Comparison of ENCODE assay signal across 19 cellular contexts in the genomic region with DNA sequence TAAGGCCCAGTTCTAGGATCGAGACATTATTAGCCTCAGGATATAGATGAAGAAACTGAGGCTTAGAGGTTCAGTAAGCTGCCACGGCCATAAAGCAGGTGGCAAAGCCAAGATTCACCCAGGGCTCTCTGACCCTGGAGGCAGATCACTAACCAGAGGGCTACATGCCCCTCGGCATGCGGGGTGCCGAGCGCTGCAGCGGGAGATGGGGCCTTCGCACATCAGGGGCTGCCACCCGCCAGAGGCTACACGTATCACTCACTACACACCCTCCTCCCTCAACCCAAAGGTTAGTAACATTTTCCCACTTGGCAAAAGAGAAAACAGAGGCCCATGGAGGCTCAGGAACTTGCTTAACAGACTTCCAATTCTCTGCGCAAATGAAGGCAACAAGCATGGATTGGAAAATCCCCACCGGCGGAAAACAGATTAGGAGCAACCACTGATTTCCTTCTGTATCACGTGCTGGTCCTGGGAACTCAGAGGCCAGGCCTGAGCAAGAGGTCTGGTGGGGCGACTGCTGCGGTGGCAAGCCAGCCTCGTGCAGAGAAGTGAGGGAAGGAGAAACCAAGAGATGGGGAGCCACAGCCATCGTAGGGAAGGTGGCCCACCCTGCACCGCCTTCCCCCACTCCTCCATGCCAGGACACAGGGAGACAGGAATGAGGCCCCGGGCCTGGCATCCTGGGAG. TPM values are rescaled to one million over a fixed set of nuclear protein-coding genes. Genes with fewer than 3 reads are reported as not detected.
DNase-seq lines count a peak whose midpoint lies in the region; ATAC-seq and TF ChIP-seq lines count a peak whose summit lies in the region.
"Had no signal": no experiment of that assay in that cellular context is flagged by ENCODE, and none has a peak within 500 bp of the region (broad histone marks: within the 10 kb centered on the region; RNA-seq: fewer than 3 reads in every experiment).

No MANE protein-coding gene starts in this region.

- WGBS in adrenal gland, 4 donors = 92 to 96% (median 94%) methylated on average over 19 to 20 of the region's 20 CpGs

- peak overlapping the region in 3 of 11 experiments; percentile 4 to 66 (median 28); a peak in 3 of 22 replicates for H3K9ac ChIP-seq in BLaER1 treated with 17β-estradiol and CSF1 and Interleukin-3, amounts not matched to agents 10 nM and 100 nM

- peak overlapping the region in 8 of 11 experiments; percentile 74 to 100 (median 95); a peak in 14 of 22 replicates for H3K4me2 ChIP-seq in BLaER1 treated with 17β-estradiol and CSF1 and Interleukin-3, amounts not matched to agents 10 nM and 100 nM

- peak overlapping the region in 1 of 11 experiments; percentile 82; a peak in 3 of 22 replicates for H3K27ac ChIP-seq in BLaER1 treated with 17β-estradiol and CSF1 and Interleukin-3, amounts not matched to agents 10 nM and 100 nM
- peak overlapping the region in 3 of 5 donors; percentile 73 to 86 (median 79) for H3K27ac ChIP-seq in adrenal gland
- H3K27ac ChIP-seq: coronary artery, epithelial cell of prostate had no signal

- ATAC-seq in left ventricle myocardium superior = peak; percentile 11
- ATAC-seq in HG03460 (IDR thresholded peaks at IDR 0.05; ENCODE audit: unreplicated experiment) = no peak
- ATAC-seq: natural killer cell; stimulated activated naive B cell treated with anti-CD40 and anti-IgM and Interleukin-4, amounts not matched to agents 10 μg/mL and 1 μg/mL and 100 μg/mL, for 72 hours had no signal

- intact Hi-C loops in adrenal gland (cut with DNase I) = no loop called here
- intact Hi-C loops in left ventricle myocardium superior (cut with micrococcal nuclease) = no loop called here

- no peak for TF ChIP-seq POLR2A in adrenal gland (IDR thresholded peaks at IDR 0.05)

- no peaks in the 10 kb centered on the region for H3K27me3 ChIP-seq in BLaER1 treated with 17β-estradiol and CSF1 and Interleukin-3, amounts not matched to agents 10 nM and 100 nM
- H3K27me3 ChIP-seq in adrenal gland = no peaks in the 10 kb centered on the region

- no peaks in the 10 kb centered on the region for H3K9me3 ChIP-seq in BLaER1 treated with 17β-estradiol and CSF1 and Interleukin-3, amounts not matched to agents 10 nM and 100 nM (replicated peaks in 1 of 11)
- H3K9me3 ChIP-seq in adrenal gland (replicated peaks in 1 of 3) = no peaks in the 10 kb centered on the region

- peaks cover 0 to 69% (median 11%) of the 10 kb centered on the region in 11 experiments; a peak in 13 of 22 replicates for H4K20me1 ChIP-seq in BLaER1 treated with 17β-estradiol and CSF1 and Interleukin-3, amounts not matched to agents 10 nM and 100 nM

- DNase-seq in adrenal gland = no peak
- DNase-seq in left ventricle myocardium superior = no peak
- peak; percentile 67 for DNase-seq in retinal pigment epithelial cell (ENCODE audit: low read depth)
- DNase-seq in cortex of kidney (lab: John Stamatoyannopoulos, UW) = no peak
- no peak for DNase-seq in stimulated activated CD4-positive, alpha-beta T cell treated with anti-CD3 and anti-CD28 coated beads, Interleukin-4, amount 100 ng/mL, for 24 hours
- DNase-seq in SW 1271 (lab: John Stamatoyannopoulos, UW) = no peak
- DNase-seq: activated CD4-positive, alpha-beta T cell treated with anti-CD3 and anti-CD28 coated beads for 48 hours; activated naive CD4-positive, alpha-beta T cell treated with Interleukin-2 at 50 U/mL for 16 hours; glutamatergic neuron; MM.1S; natural killer cell; NK-92 treated with Interleukin-12 subunit alpha and Interleukin-12 subunit beta, amount 100 ng/mL, for 24 hours; RPMI8226; stimulated activated CD4-positive, alpha-beta T cell treated with anti-CD3 and anti-CD28 coated beads, Interleukin-15, amount 100 ng/mL, for 24 hours; stimulated activated naive B cell treated with anti-CD40 and anti-IgM and Interleukin-4, amounts not matched to agents 10 μg/mL and 1 μg/mL and 100 μg/mL, for 72 hours had no signal

- peaks cover 47 to 98% (median 93%) of the 10 kb centered on the region in 10 experiments for H3K4me1 ChIP-seq in BLaER1 treated with 17β-estradiol and CSF1 and Interleukin-3, amounts not matched to agents 10 nM and 100 nM
- H3K4me1 ChIP-seq in adrenal gland (replicated peaks in 1 of 2) = peaks cover 71 to 82% of the 10 kb centered on the region in 2 donors

- H3K36me3 ChIP-seq in BLaER1 treated with 17β-estradiol and CSF1 and Interleukin-3, amounts not matched to agents 10 nM and 100 nM = no peaks in the 10 kb centered on the region; a peak in 1 of 22 replicates
- no peaks in the 10 kb centered on the region for H3K36me3 ChIP-seq in adrenal gland (replicated peaks in 1 of 2)

- TF ChIP-seq CTCF in adrenal gland (IDR thresholded peaks at IDR 0.05) = no peak
- no peak for TF ChIP-seq CTCF in retinal pigment epithelial cell (conservative IDR thresholded peaks at IDR 0.05; ENCODE audit: low read depth, low read length)

- no peak overlapping the region for H3K4me3 ChIP-seq in BLaER1 treated with 17β-estradiol and CSF1 and Interleukin-3, amounts not matched to agents 10 nM and 100 nM
- H3K4me3 ChIP-seq in adrenal gland (no peak overlapping the region), retinal pigment epithelial cell (ENCODE audit: low read length) (no peak overlapping the region)
- H3K4me3 ChIP-seq: coronary artery had no signal

RNA-seq across cellular contexts. Expression of a gene that starts 6.0 kb away (rescaled TPM):
- total RNA-seq in adrenal gland (10 to 100 TPM; 21.6 to 59.0 (median 41.3) TPM), left ventricle myocardium superior (49.3 TPM)
- polyA plus RNA-seq in adrenal gland = 10 to 100 TPM; 10.8 to 41.7 (median 23.4) TPM

RNA-seq across cellular contexts. Expression of a gene that starts 46.9 kb away (rescaled TPM):
- 1 to 10 TPM; 1.3 to 2.9 (median 1.7) TPM for total RNA-seq in adrenal gland
- polyA plus RNA-seq in adrenal gland = under 1 TPM; 0.20 to 0.64 (median 0.51) TPM
- 1.5 TPM for total RNA-seq in left ventricle myocardium superior
- total RNA-seq: natural killer cell had no signal
